Comparison of ENCODE assay signal across 8 cellular contexts in the genomic region with DNA sequence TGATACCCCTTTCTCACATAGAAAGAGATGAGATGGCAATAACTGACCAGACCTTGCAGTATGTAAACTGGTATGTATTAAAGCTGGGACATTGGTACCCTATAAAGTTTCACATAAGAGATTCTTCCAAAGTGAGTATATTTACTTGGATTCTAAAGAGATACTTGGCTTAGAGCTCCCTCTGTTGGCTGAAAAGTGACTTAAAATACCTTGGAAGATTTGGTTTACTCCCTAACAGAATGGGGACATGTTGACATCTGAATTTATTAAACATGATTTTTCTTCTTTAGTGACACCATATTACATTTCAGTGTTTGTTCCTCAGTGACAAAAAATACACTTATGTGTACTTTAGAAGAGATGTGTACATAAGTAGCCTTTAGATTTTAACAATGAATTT. TPM values are rescaled to one million over a fixed set of nuclear protein-coding genes. Genes with fewer than 3 reads are reported as not detected.
DNase-seq lines count a peak whose midpoint lies in the region; ATAC-seq, FAIRE-seq and TF ChIP-seq lines count a peak whose summit lies in the region.

No MANE protein-coding gene starts in this region.

- TF ChIP-seq POLR2A in upper lobe of left lung (IDR thresholded peaks at IDR 0.05) = no peak

- H3K4me1 Mint-ChIP-seq in CD4-positive, CD25-positive, alpha-beta regulatory T cell = no peaks in the 10 kb centered on the region

- H3K4me3 Mint-ChIP-seq in CD4-positive, CD25-positive, alpha-beta regulatory T cell = no peak overlapping the region

- no peaks in the 10 kb centered on the region for H3K4me1 ChIP-seq in CD4-positive, CD25-positive, alpha-beta regulatory T cell (ENCODE audit: control insufficient read depth, insufficient read depth, low read length, poor library complexity, severe bottlenecking)
- H3K4me1 ChIP-seq in upper lobe of left lung = no peaks in the 10 kb centered on the region

- H3K9me3 ChIP-seq in CD4-positive, CD25-positive, alpha-beta regulatory T cell (ENCODE audit: control insufficient read depth in 2 of 2, low read length in 2 of 2) = no peaks in the 10 kb centered on the region
- H3K9me3 ChIP-seq in upper lobe of left lung = no peaks in the 10 kb centered on the region

- no peaks in the 10 kb centered on the region for H3K36me3 ChIP-seq in CD4-positive, CD25-positive, alpha-beta regulatory T cell (ENCODE audit: control insufficient read depth, insufficient read depth, low read length)
- H3K36me3 ChIP-seq in upper lobe of left lung = no peaks in the 10 kb centered on the region

- no peaks in the 10 kb centered on the region for H3K36me3 Mint-ChIP-seq in CD4-positive, CD25-positive, alpha-beta regulatory T cell

- peaks cover 2% of the 10 kb centered on the region for H3K27me3 ChIP-seq in CD4-positive, CD25-positive, alpha-beta regulatory T cell (ENCODE audit: control insufficient read depth, insufficient read depth, low read length)
- no peaks in the 10 kb centered on the region for H3K27me3 ChIP-seq in upper lobe of left lung

- peaks cover 0 to 1% (median 0%) of the 10 kb centered on the region in 7 donors for H3K9me3 Mint-ChIP-seq in CD4-positive, CD25-positive, alpha-beta regulatory T cell

- H3K27ac ChIP-seq in CD4-positive, CD25-positive, alpha-beta regulatory T cell (ENCODE audit: insufficient read depth, low read length, poor library complexity, severe bottlenecking) = no peak overlapping the region
- H3K27ac ChIP-seq in upper lobe of left lung = no peak overlapping the region

- no peak for ATAC-seq in CD4-positive, CD25-positive, alpha-beta regulatory T cell (ENCODE audit: low read depth in 2 of 2)
- no peak for ATAC-seq in upper lobe of left lung (ENCODE audit: low FRiP score in 2 of 2)
- no peak for ATAC-seq in HG03521 (IDR thresholded peaks at IDR 0.05; ENCODE audit: unreplicated experiment)
- no peak for ATAC-seq in GM19351 (IDR thresholded peaks at IDR 0.05; ENCODE audit: unreplicated experiment)

- in situ Hi-C loops in astrocyte of the cerebellum (cut with HindIII; ENCODE audit: low sequenced_read_pairs) = no loop called here

- peak; percentile 82 for FAIRE-seq in GM19239 (lab: Jason Lieb, UNC)

- TF ChIP-seq EP300 in upper lobe of left lung (IDR thresholded peaks at IDR 0.05) = no peak

- DNase-seq in CD4-positive, CD25-positive, alpha-beta regulatory T cell = peak in 2 of 3 donors; percentile 24 to 65
- peak; percentile 4 for DNase-seq in GM19239 (ENCODE audit: insufficient read length, low spot score)
- peak; percentile 35 for DNase-seq in NCI-H345 (lab: John Stamatoyannopoulos, UW)
- DNase-seq in astrocyte of the cerebellum (ENCODE audit: low read depth) = peak; percentile 59
- peak; percentile 90 for DNase-seq in inferior parietal cortex (ENCODE audit: extremely low spot score)
- DNase-seq in upper lobe of left lung = no peak

- TF ChIP-seq CTCF in astrocyte of the cerebellum (IDR thresholded peaks at IDR 0.05; ENCODE audit: low read depth, low read length, missing control alignments) (peak; percentile 38), upper lobe of left lung (IDR thresholded peaks at IDR 0.05) (peak in 5 of 6 experiments; percentile 33 to 46 (median 42))

- peaks cover 4% of the 10 kb centered on the region for H3K27me3 Mint-ChIP-seq in CD4-positive, CD25-positive, alpha-beta regulatory T cell

- no peak overlapping the region for H3K27ac Mint-ChIP-seq in CD4-positive, CD25-positive, alpha-beta regulatory T cell

- H3K4me3 ChIP-seq in CD4-positive, CD25-positive, alpha-beta regulatory T cell (ENCODE audit: low read depth, low read length) = no peak overlapping the region
- H3K4me3 ChIP-seq in astrocyte of the cerebellum (ENCODE audit: low read depth, low read length) (no peak overlapping the region), upper lobe of left lung (no peak overlapping the region)

RNA-seq across cellular contexts. Expression of gene RGN, which starts 47.9 kb away (rescaled TPM):
- not detected for total RNA-seq in CD4-positive, CD25-positive, alpha-beta regulatory T cell
- not detected for polyA plus RNA-seq in CD4-positive, CD25-positive, alpha-beta regulatory T cell
- total RNA-seq in upper lobe of left lung = 10 to 100 TPM in 3 of 6 donors, 1 to 10 TPM in 3; 7.3 to 51.3 (median 9.6) TPM

Comparison
In these comparisons a context has a peak if more than half of its experiments do, and no peak if none do; other contexts are left out.
1. DNase-seq: peak in CD4-positive, CD25-positive, alpha-beta regulatory T cell (2 of 3), GM19239 (single experiment), NCI-H345 (single experiment), astrocyte of the cerebellum (single experiment) and inferior parietal cortex (single experiment); none in upper lobe of left lung (0 of 2).